ENCODE assay signal across 8 cellular contexts in genomic region chr16:67480833-67481560, GRCh38. TPM values are rescaled to one million over a fixed set of nuclear protein-coding genes. Genes with fewer than 3 reads are reported as not detected.
A peak's percentile ranks its signal among the peaks of the same experiment; 100 is the strongest.
DNase-seq lines count a peak whose midpoint lies in the region; ATAC-seq and TF ChIP-seq lines count a peak whose summit lies in the region.

Gene ATP6V0D1 (minus strand): TSS chr16:67481157. CDS start chr16:67481086, 71 bp downstream.

- no peaks in the 10 kb centered on the region for H3K36me3 Mint-ChIP-seq in WTC11

- CTCF ChIA-PET in WTC11 (lab: Charles Lee) = interaction anchor here (0.5 to 6.0 kb wide), 55 partner anchors 9 to 520 kb away, joined by 3 to 70 read pairs (median 4); partner anchors contain the start of genes ACD, C16orf86, CARMIL2 and CES3

- ATAC-seq in GM18909 (IDR thresholded peaks at IDR 0.05; ENCODE audit: poor library complexity, unreplicated experiment) = peak; percentile 93
- ATAC-seq in HG03175 (IDR thresholded peaks at IDR 0.05; ENCODE audit: unreplicated experiment) = peak; percentile 94
- peak; percentile 95 for ATAC-seq in WTC11

- TF ChIP-seq CTCF in WTC11 (IDR thresholded peaks at IDR 0.05) (peak; percentile 49; the same call in 1 of the 2 replicates), cardiac fibroblast (IDR thresholded peaks at IDR 0.05; ENCODE audit: low read depth, low read length) (peak; percentile 85)

- peak within 1 kb of the TSS; percentile 99 to 100 for H3K4me3 ChIP-seq in cardiac fibroblast (replicated peaks in 1 of 2; ENCODE audit: low read depth in 2 of 2, low read length in 2 of 2)

- H3K9me3 Mint-ChIP-seq in WTC11 = no peaks in the 10 kb centered on the region

- DNase-seq in AG08396 (ENCODE audit: low spot score) (peak; percentile 99), NCI-H2227 treated with DMSO at 0.1 percent for 48 hours (lab: John Stamatoyannopoulos, UW) (peak; percentile 94), WTC11 (ENCODE audit: low spot score) (peak; percentile 99), cardiac fibroblast (ENCODE audit: low read depth in 2 of 2) (peak; percentile 98 to 99), iPS-NIHi7 (ENCODE audit: extremely low spot score) (peak; percentile 100), smooth muscle cell of the brain vasculature (ENCODE audit: low read depth, low spot score) (peak; percentile 96)

- H3K4me1 Mint-ChIP-seq in WTC11 = peaks cover 5% of the 10 kb centered on the region

- peaks cover 36% of the 10 kb centered on the region for H3K27me3 Mint-ChIP-seq in WTC11 (ENCODE audit: low read depth)

- peak within 1 kb of the TSS; percentile 98 for H3K4me3 Mint-ChIP-seq in WTC11

- H3K27ac Mint-ChIP-seq in WTC11 = peak within 1 kb of the TSS; percentile 97

- POLR2A ChIA-PET in WTC11 (lab: Charles Lee) = interaction anchor here (0.5 to 1.8 kb wide), 4 partner anchors 32 to 364 kb away, joined by 3 to 4 read pairs (median 3); no protein-coding TSS in a partner anchor

TF ChIP-seq in WTC11, 78 proteins besides CTCF, POLR2A, EP300 and RAD21 (continues in another document):
- TF ChIP-seq TEAD1 (CRISPR knock-in tag; IDR thresholded peaks at IDR 0.05) (no peak), HMGXB4 (CRISPR knock-in tag; IDR thresholded peaks at IDR 0.05) (peak; percentile 78), MYBL2 (CRISPR knock-in tag; IDR thresholded peaks at IDR 0.05) (peak; percentile 71; the same call in 1 of the 2 replicates), ZBTB21 (CRISPR knock-in tag; IDR thresholded peaks at IDR 0.05; ENCODE audit: borderline replicate concordance) (no peak; the same call in 1 of the 2 replicates), ESRRA (CRISPR knock-in tag; IDR thresholded peaks at IDR 0.05; ENCODE audit: borderline replicate concordance) (no peak), SOX15 (CRISPR knock-in tag; IDR thresholded peaks at IDR 0.05) (no peak), CBFB (CRISPR knock-in tag; IDR thresholded peaks at IDR 0.05; ENCODE audit: low read depth) (no peak), ZNF263 (CRISPR knock-in tag; IDR thresholded peaks at IDR 0.05; ENCODE audit: low read depth) (no peak), FOXP1 (CRISPR knock-in tag; IDR thresholded peaks at IDR 0.05; ENCODE audit: borderline replicate concordance) (no peak; the same call in 1 of the 2 replicates), ZNF232 (CRISPR knock-in tag; IDR thresholded peaks at IDR 0.05) (no peak), AFF4 (CRISPR knock-in tag; IDR thresholded peaks at IDR 0.05; ENCODE audit: borderline replicate concordance) (no peak; the same call in 1 of the 2 replicates), EMX1 (CRISPR knock-in tag; IDR thresholded peaks at IDR 0.05) (no peak), SMAD3 (CRISPR knock-in tag; IDR thresholded peaks at IDR 0.05; ENCODE audit: borderline replicate concordance) (no peak), STAT6 (CRISPR knock-in tag; conservative IDR thresholded peaks at IDR 0.05; ENCODE audit: low read depth) (no peak), CREM (CRISPR knock-in tag; IDR thresholded peaks at IDR 0.05) (peak; percentile 69; the same call in 1 of the 2 replicates), ZNF317 (CRISPR knock-in tag; IDR thresholded peaks at IDR 0.05; ENCODE audit: borderline replicate concordance, low read depth) (no peak), USF2 (CRISPR knock-in tag; IDR thresholded peaks at IDR 0.05) (peak; percentile 100), NR3C1 (CRISPR knock-in tag; conservative IDR thresholded peaks at IDR 0.05; ENCODE audit: low read depth) (no peak), NR2C2 (CRISPR knock-in tag; IDR thresholded peaks at IDR 0.05) (no peak)
- TF ChIP-seq, protein P1, sequence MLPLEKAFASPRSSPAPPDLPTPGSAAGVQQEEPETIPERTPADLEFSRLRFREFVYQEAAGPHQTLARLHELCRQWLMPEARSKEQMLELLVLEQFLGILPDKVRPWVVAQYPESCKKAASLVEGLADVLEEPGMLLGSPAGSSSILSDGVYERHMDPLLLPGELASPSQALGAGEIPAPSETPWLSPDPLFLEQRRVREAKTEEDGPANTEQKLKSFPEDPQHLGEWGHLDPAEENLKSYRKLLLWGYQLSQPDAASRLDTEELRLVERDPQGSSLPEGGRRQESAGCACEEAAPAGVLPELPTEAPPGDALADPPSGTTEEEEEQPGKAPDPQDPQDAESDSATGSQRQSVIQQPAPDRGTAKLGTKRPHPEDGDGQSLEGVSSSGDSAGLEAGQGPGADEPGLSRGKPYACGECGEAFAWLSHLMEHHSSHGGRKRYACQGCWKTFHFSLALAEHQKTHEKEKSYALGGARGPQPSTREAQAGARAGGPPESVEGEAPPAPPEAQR (CRISPR knock-in tag; IDR thresholded peaks at IDR 0.05) = no peak
- TF ChIP-seq, protein P2, sequence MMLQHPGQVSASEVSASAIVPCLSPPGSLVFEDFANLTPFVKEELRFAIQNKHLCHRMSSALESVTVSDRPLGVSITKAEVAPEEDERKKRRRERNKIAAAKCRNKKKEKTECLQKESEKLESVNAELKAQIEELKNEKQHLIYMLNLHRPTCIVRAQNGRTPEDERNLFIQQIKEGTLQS (CRISPR knock-in tag; conservative IDR thresholded peaks at IDR 0.05) = no peak

RNA-seq across cellular contexts. Expression of gene ATP6V0D1, which starts in this region (rescaled TPM):
- 32.5 to 44.1 TPM (median 33.8 TPM) in 3 replicates for total RNA-seq in WTC11 (2021)

Comparison
In these comparisons a context has a peak if more than half of its experiments do, and no peak if none do; other contexts are left out.
1. Peak in every context shown above with its lines: DNase-seq, ATAC-seq and H3K4me3 ChIP-seq.